Comparison of ENCODE assay signal across 2 cellular contexts in the genomic region with DNA sequence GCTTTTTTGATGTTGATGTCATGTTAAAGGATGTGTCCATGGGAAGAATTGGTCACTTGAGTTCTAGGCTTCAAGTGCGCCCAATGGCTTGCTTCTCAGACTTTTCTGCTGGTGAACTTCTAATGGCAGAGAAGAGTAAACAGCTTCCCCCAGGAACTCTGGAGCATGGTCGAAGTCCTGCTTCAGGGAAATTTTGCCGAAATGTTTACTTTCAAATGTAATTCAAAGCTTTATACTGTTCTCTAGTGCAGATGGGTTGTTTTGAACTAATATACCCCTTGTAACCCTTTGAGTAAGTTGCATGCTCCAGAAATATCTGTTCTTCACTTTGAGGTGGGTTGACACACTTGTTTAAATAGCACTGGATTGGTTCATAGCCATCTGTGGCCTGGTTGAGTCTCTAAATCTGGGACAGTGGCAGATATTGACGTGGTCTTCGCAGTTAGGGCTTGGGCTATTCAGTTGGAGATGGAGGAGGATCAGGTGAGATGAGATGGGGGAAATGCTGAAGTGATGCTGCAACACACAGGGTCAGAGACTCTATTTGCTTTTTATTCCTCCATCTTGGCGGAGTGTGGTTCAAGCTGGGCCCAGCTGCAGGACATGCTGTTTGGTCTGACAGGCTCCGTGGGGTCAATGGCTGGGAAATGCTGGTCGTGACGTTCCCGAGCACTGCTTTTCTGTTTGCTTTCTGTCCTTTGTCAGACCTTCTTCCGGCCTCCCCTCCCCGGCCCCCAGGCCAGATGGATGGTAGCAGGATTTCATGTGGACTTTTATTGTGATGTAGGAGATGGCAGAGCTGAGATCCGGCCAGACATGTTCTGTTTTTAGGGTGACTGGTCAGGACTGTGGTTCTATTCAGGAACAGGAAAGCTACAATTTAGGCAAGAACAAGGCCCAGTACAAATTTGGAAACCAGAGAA.
TF ChIP-seq lines count a peak whose summit lies in the region.

No MANE protein-coding gene starts in this region.

TF ChIP-seq in GM23338, 12 proteins besides CTCF, POLR2A, EP300 and RAD21 (continued from another document):
- TF ChIP-seq, protein P1, sequence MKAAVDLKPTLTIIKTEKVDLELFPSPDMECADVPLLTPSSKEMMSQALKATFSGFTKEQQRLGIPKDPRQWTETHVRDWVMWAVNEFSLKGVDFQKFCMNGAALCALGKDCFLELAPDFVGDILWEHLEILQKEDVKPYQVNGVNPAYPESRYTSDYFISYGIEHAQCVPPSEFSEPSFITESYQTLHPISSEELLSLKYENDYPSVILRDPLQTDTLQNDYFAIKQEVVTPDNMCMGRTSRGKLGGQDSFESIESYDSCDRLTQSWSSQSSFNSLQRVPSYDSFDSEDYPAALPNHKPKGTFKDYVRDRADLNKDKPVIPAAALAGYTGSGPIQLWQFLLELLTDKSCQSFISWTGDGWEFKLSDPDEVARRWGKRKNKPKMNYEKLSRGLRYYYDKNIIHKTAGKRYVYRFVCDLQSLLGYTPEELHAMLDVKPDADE (IDR thresholded peaks at IDR 0.05), result no peak
- TF ChIP-seq POLR2AphosphoS5 (IDR thresholded peaks at IDR 0.05; ENCODE audit: low read depth), result no peak
- no peak for TF ChIP-seq NANOG (IDR thresholded peaks at IDR 0.05; ENCODE audit: borderline replicate concordance)
- no peak for TF ChIP-seq CREB1 (CRISPR knock-in tag; IDR thresholded peaks at IDR 0.05; ENCODE audit: low read depth)
- no peak for TF ChIP-seq STAT1 (IDR thresholded peaks at IDR 0.05; ENCODE audit: unreplicated experiment)
- TF ChIP-seq, protein P2, sequence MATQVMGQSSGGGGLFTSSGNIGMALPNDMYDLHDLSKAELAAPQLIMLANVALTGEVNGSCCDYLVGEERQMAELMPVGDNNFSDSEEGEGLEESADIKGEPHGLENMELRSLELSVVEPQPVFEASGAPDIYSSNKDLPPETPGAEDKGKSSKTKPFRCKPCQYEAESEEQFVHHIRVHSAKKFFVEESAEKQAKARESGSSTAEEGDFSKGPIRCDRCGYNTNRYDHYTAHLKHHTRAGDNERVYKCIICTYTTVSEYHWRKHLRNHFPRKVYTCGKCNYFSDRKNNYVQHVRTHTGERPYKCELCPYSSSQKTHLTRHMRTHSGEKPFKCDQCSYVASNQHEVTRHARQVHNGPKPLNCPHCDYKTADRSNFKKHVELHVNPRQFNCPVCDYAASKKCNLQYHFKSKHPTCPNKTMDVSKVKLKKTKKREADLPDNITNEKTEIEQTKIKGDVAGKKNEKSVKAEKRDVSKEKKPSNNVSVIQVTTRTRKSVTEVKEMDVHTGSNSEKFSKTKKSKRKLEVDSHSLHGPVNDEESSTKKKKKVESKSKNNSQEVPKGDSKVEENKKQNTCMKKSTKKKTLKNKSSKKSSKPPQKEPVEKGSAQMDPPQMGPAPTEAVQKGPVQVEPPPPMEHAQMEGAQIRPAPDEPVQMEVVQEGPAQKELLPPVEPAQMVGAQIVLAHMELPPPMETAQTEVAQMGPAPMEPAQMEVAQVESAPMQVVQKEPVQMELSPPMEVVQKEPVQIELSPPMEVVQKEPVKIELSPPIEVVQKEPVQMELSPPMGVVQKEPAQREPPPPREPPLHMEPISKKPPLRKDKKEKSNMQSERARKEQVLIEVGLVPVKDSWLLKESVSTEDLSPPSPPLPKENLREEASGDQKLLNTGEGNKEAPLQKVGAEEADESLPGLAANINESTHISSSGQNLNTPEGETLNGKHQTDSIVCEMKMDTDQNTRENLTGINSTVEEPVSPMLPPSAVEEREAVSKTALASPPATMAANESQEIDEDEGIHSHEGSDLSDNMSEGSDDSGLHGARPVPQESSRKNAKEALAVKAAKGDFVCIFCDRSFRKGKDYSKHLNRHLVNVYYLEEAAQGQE (IDR thresholded peaks at IDR 0.05; ENCODE audit: unreplicated experiment), result no peak
- TF ChIP-seq EZH2phosphoT487 (IDR thresholded peaks at IDR 0.05; ENCODE audit: unreplicated experiment), result no peak
- no peak for TF ChIP-seq ZNF331 (CRISPR knock-in tag; IDR thresholded peaks at IDR 0.05; ENCODE audit: low read depth)
- TF ChIP-seq EZH2 (IDR thresholded peaks at IDR 0.05; ENCODE audit: low read depth, unreplicated experiment), result no peak
TF ChIP-seq in GM23338: peak in this region for 0.

TF ChIP-seq in HepG2, 621 proteins besides CTCF, POLR2A, EP300 and RAD21 (continued from another document and continues in another):
- no peak for TF ChIP-seq AGO1 (IDR thresholded peaks at IDR 0.05; ENCODE audit: low read depth, low read length, poor library complexity, severe bottlenecking)
- TF ChIP-seq, protein P3, sequence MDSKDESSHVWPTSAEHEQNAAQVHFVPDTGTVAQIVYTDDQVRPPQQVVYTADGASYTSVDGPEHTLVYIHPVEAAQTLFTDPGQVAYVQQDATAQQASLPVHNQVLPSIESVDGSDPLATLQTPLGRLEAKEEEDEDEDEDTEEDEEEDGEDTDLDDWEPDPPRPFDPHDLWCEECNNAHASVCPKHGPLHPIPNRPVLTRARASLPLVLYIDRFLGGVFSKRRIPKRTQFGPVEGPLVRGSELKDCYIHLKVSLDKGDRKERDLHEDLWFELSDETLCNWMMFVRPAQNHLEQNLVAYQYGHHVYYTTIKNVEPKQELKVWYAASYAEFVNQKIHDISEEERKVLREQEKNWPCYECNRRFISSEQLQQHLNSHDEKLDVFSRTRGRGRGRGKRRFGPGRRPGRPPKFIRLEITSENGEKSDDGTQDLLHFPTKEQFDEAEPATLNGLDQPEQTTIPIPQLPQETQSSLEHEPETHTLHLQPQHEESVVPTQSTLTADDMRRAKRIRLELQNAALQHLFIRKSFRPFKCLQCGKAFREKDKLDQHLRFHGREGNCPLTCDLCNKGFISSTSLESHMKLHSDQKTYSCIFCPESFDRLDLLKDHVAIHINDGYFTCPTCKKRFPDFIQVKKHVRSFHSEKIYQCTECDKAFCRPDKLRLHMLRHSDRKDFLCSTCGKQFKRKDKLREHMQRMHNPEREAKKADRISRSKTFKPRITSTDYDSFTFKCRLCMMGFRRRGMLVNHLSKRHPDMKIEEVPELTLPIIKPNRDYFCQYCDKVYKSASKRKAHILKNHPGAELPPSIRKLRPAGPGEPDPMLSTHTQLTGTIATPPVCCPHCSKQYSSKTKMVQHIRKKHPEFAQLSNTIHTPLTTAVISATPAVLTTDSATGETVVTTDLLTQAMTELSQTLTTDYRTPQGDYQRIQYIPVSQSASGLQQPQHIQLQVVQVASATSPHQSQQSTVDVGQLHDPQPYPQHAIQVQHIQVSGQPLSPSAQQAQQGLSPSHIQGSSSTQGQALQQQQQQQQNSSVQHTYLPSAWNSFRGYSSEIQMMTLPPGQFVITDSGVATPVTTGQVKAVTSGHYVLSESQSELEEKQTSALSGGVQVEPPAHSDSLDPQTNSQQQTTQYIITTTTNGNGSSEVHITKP (CRISPR knock-in tag; IDR thresholded peaks at IDR 0.05; ENCODE audit: low read depth), result no peak
- TF ChIP-seq ZC3H13 (CRISPR knock-in tag; IDR thresholded peaks at IDR 0.05), result no peak
- no peak for TF ChIP-seq LCORL (IDR thresholded peaks at IDR 0.05)
- no peak for TF ChIP-seq LCORL (CRISPR knock-in tag; IDR thresholded peaks at IDR 0.05)
- no peak for TF ChIP-seq GATAD2A (CRISPR knock-in tag; IDR thresholded peaks at IDR 0.05)
- no peak for TF ChIP-seq KDM4B (CRISPR knock-in tag; IDR thresholded peaks at IDR 0.05)
- TF ChIP-seq HMG20A (CRISPR knock-in tag; IDR thresholded peaks at IDR 0.05; ENCODE audit: borderline replicate concordance), result no peak
- 0 out of 2 replicates have a peak, but pooled peaks have one; percentile 20 for TF ChIP-seq MEF2D (CRISPR knock-in tag; IDR thresholded peaks at IDR 0.05)
- TF ChIP-seq ELF1 (CRISPR knock-in tag; IDR thresholded peaks at IDR 0.05), result no peak
- TF ChIP-seq, protein P4, sequence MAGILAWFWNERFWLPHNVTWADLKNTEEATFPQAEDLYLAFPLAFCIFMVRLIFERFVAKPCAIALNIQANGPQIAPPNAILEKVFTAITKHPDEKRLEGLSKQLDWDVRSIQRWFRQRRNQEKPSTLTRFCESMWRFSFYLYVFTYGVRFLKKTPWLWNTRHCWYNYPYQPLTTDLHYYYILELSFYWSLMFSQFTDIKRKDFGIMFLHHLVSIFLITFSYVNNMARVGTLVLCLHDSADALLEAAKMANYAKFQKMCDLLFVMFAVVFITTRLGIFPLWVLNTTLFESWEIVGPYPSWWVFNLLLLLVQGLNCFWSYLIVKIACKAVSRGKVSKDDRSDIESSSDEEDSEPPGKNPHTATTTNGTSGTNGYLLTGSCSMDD (CRISPR knock-in tag; IDR thresholded peaks at IDR 0.05), result no peak
- TF ChIP-seq TBX2 (CRISPR knock-in tag; IDR thresholded peaks at IDR 0.05; ENCODE audit: borderline replicate concordance), result no peak
- TF ChIP-seq, protein P5, sequence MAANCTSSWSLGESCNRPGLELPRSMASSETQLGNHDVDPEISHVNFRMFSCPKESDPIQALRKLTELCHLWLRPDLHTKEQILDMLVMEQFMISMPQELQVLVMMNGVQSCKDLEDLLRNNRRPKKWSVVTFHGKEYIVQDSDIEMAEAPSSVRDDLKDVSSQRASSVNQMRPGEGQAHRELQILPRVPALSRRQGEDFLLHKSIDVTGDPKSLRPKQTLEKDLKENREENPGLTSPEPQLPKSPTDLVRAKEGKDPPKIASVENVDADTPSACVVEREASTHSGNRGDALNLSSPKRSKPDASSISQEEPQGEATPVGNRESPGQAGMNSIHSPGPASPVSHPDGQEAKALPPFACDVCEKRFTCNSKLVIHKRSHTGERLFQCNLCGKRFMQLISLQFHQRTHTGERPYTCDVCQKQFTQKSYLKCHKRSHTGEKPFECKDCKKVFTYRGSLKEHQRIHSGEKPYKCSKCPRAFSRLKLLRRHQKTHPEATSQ (CRISPR knock-in tag; IDR thresholded peaks at IDR 0.05; ENCODE audit: borderline replicate concordance), result no peak
- TF ChIP-seq, protein P6, sequence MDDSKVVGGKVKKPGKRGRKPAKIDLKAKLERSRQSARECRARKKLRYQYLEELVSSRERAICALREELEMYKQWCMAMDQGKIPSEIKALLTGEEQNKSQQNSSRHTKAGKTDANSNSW (CRISPR knock-in tag; IDR thresholded peaks at IDR 0.05; ENCODE audit: borderline replicate concordance), result no peak
- no peak for TF ChIP-seq ZBTB21 (CRISPR knock-in tag; IDR thresholded peaks at IDR 0.05)
- no peak for TF ChIP-seq ZNF180 (CRISPR knock-in tag; IDR thresholded peaks at IDR 0.05; ENCODE audit: borderline replicate concordance, low read depth)
- TF ChIP-seq ZNF850 (CRISPR knock-in tag; conservative IDR thresholded peaks at IDR 0.05), result no peak
- TF ChIP-seq FOSL2 (CRISPR knock-in tag; IDR thresholded peaks at IDR 0.05), result no peak
- no peak for TF ChIP-seq KAT7 (CRISPR knock-in tag; IDR thresholded peaks at IDR 0.05; ENCODE audit: borderline replicate concordance)
- peak; percentile 17; the same call in 1 of the 2 replicates for TF ChIP-seq ZNF652 (CRISPR knock-in tag; IDR thresholded peaks at IDR 0.05; ENCODE audit: borderline replicate concordance, low read depth)
- TF ChIP-seq ZNF577 (CRISPR knock-in tag; IDR thresholded peaks at IDR 0.05; ENCODE audit: borderline replicate concordance, low read depth), result no peak
- no peak for TF ChIP-seq ZNF256 (CRISPR knock-in tag; conservative IDR thresholded peaks at IDR 0.05)
- no peak for TF ChIP-seq ETV6 (CRISPR knock-in tag; conservative IDR thresholded peaks at IDR 0.05)
- TF ChIP-seq TAF15 (IDR thresholded peaks at IDR 0.05; ENCODE audit: low read depth, low read length, poor library complexity, severe bottlenecking), result no peak
- no peak for TF ChIP-seq ZNF510 (CRISPR knock-in tag; IDR thresholded peaks at IDR 0.05; ENCODE audit: low read depth)
- TF ChIP-seq, protein P7, sequence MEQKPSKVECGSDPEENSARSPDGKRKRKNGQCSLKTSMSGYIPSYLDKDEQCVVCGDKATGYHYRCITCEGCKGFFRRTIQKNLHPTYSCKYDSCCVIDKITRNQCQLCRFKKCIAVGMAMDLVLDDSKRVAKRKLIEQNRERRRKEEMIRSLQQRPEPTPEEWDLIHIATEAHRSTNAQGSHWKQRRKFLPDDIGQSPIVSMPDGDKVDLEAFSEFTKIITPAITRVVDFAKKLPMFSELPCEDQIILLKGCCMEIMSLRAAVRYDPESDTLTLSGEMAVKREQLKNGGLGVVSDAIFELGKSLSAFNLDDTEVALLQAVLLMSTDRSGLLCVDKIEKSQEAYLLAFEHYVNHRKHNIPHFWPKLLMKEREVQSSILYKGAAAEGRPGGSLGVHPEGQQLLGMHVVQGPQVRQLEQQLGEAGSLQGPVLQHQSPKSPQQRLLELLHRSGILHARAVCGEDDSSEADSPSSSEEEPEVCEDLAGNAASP (CRISPR knock-in tag; IDR thresholded peaks at IDR 0.05; ENCODE audit: borderline replicate concordance), result no peak
- peak; percentile 19; the same call in 1 of the 2 replicates for TF ChIP-seq BCL6 (CRISPR knock-in tag; IDR thresholded peaks at IDR 0.05)
- TF ChIP-seq HOXA3 (CRISPR knock-in tag; IDR thresholded peaks at IDR 0.05), result 0 out of 2 replicates have a peak, but pooled peaks have one; percentile 16
- TF ChIP-seq NR2F6 (IDR thresholded peaks at IDR 0.05), result no peak
- TF ChIP-seq NR2F6 (CRISPR knock-in tag; IDR thresholded peaks at IDR 0.05), result no peak
- no peak for TF ChIP-seq ZNF431 (CRISPR knock-in tag; IDR thresholded peaks at IDR 0.05; ENCODE audit: borderline replicate concordance, low read depth)
- TF ChIP-seq ZNF546 (CRISPR knock-in tag; conservative IDR thresholded peaks at IDR 0.05), result no peak
- TF ChIP-seq POGZ (CRISPR knock-in tag; IDR thresholded peaks at IDR 0.05), result peak; percentile 20; the same call in 1 of the 2 replicates
- TF ChIP-seq ZNF607 (CRISPR knock-in tag; IDR thresholded peaks at IDR 0.05; ENCODE audit: borderline replicate concordance), result no peak
- no peak for TF ChIP-seq TAF1 (CRISPR knock-in tag; IDR thresholded peaks at IDR 0.05)
- TF ChIP-seq HDAC1 (CRISPR knock-in tag; IDR thresholded peaks at IDR 0.05), result 0 out of 2 replicates have a peak, but pooled peaks have one; percentile 30
- TF ChIP-seq SATB2 (CRISPR knock-in tag; IDR thresholded peaks at IDR 0.05), result no peak
- TF ChIP-seq, protein P8, sequence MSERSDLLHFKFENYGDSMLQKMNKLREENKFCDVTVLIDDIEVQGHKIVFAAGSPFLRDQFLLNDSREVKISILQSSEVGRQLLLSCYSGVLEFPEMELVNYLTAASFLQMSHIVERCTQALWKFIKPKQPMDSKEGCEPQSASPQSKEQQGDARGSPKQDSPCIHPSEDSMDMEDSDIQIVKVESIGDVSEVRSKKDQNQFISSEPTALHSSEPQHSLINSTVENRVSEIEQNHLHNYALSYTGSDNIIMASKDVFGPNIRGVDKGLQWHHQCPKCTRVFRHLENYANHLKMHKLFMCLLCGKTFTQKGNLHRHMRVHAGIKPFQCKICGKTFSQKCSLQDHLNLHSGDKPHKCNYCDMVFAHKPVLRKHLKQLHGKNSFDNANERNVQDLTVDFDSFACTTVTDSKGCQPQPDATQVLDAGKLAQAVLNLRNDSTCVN (CRISPR knock-in tag; IDR thresholded peaks at IDR 0.05; ENCODE audit: borderline replicate concordance), result no peak
- TF ChIP-seq ZMYM3 (CRISPR knock-in tag; IDR thresholded peaks at IDR 0.05), result no peak
- no peak for TF ChIP-seq ZNF766 (CRISPR knock-in tag; IDR thresholded peaks at IDR 0.05; ENCODE audit: borderline replicate concordance)
- TF ChIP-seq CCDC6 (CRISPR knock-in tag; IDR thresholded peaks at IDR 0.05), result no peak
- no peak for TF ChIP-seq ZNF569 (CRISPR knock-in tag; IDR thresholded peaks at IDR 0.05; ENCODE audit: borderline replicate concordance)
- no peak for TF ChIP-seq RAD51 (IDR thresholded peaks at IDR 0.05; ENCODE audit: borderline replicate concordance)
- TF ChIP-seq ZMYM4 (CRISPR knock-in tag; IDR thresholded peaks at IDR 0.05), result peak; percentile 62
- TF ChIP-seq RORA (CRISPR knock-in tag; IDR thresholded peaks at IDR 0.05), result no peak
- no peak for TF ChIP-seq PPARG (CRISPR knock-in tag; conservative IDR thresholded peaks at IDR 0.05)
- TF ChIP-seq NR3C1 (CRISPR knock-in tag; IDR thresholded peaks at IDR 0.05), result no peak
- no peak for TF ChIP-seq GTF2F1 (IDR thresholded peaks at IDR 0.05; ENCODE audit: low read length)
- no peak for TF ChIP-seq HNRNPLL (IDR thresholded peaks at IDR 0.05; ENCODE audit: low read depth, low read length, poor library complexity, severe bottlenecking)
- TF ChIP-seq SALL1 (CRISPR knock-in tag; IDR thresholded peaks at IDR 0.05), result 0 out of 2 replicates have a peak, but pooled peaks have one; percentile 18
- TF ChIP-seq ZNF343 (CRISPR knock-in tag; IDR thresholded peaks at IDR 0.05), result no peak
